ENCODE assay signal across 8 cellular contexts in the genomic region with DNA sequence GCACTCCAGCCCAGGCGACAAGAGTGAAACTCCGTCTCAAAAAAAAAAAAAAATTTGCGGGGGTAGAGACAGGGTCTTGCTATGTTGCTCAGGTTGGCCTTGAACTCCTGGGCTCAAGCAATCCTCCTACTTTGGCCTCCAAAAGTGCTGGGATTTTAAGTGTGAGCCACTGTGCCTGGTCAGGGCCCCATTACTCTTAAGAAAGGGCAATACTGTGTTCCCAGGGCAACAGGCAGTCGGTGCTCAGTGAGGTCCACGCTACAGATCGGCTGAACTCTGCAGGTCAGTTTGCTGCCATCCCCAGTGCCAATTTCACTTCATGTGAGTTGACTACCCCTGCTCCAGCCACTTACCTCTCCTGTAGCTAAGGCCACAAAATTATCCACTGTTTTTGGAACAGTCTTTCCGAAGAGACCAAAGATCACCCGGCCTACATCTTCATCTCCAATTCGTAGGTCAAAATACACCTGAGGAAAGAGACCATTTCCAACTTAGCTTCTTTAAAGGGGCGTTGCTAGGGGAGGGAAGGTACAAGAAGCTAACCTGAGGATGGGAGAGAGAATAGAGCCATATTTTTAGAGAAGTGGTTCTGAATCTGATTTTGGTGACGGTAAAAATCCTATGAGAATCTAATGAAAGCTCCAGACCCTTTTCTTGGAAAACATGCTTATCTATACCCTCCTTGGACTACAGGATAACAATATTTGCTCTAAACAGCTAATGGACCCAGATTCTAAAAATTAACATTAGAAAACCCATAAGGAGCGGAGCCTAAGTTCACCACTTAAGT. TPM values are rescaled to one million over a fixed set of nuclear protein-coding genes. Genes with fewer than 3 reads are reported as not detected.
A peak's percentile ranks its signal among the peaks of the same experiment; 100 is the strongest.
DNase-seq lines count a peak whose midpoint lies in the region; ATAC-seq and TF ChIP-seq lines count a peak whose summit lies in the region.

No MANE protein-coding gene starts in this region.

- H3K27me3 ChIP-seq in ACC112 (ENCODE audit: insufficient read depth, low read length) (no peaks in the 10 kb centered on the region), HUES64 (ENCODE audit: insufficient read depth, low read length) (no peaks in the 10 kb centered on the region)

- H3K4me1 ChIP-seq in ACC112 (ENCODE audit: control insufficient read depth, insufficient read depth, low read length, unreplicated experiment) (peaks cover 19% of the 10 kb centered on the region), HUES64 (ENCODE audit: insufficient read depth, low read length) (peaks cover 19% of the 10 kb centered on the region), mucosa of descending colon (ENCODE audit: low read depth) (peaks cover 15% of the 10 kb centered on the region)

- H2AFZ ChIP-seq in ACC112 (ENCODE audit: low read length, unreplicated experiment): no peak overlapping the region

- H3K9ac ChIP-seq in HUES64 (ENCODE audit: low read depth, low read length): peak overlapping the region; percentile 94

- H3K9me3 ChIP-seq in HUES64 (ENCODE audit: insufficient read depth, low read depth, low read length): no peaks in the 10 kb centered on the region
- no peaks in the 10 kb centered on the region for H3K9me3 ChIP-seq in mucosa of descending colon

- H3K4me3 ChIP-seq in ACC112 (ENCODE audit: low read depth, low read length): peak overlapping the region; percentile 97
- H3K4me3 ChIP-seq in HUES64 (ENCODE audit: low read length): peak overlapping the region; percentile 95
- peak overlapping the region; percentile 89 to 95 for H3K4me3 ChIP-seq in cardiac fibroblast (replicated peaks in 1 of 2; ENCODE audit: low read depth in 2 of 2, low read length in 2 of 2)
- peak overlapping the region; percentile 80 for H3K4me3 ChIP-seq in mucosa of descending colon

- H3K36me3 ChIP-seq in ACC112 (ENCODE audit: insufficient read depth, low read length): peaks cover 28% of the 10 kb centered on the region
- H3K36me3 ChIP-seq in HUES64 (ENCODE audit: insufficient read depth, low read length): peaks cover 46% of the 10 kb centered on the region
- H3K36me3 ChIP-seq in mucosa of descending colon (ENCODE audit: low read depth): peaks cover 6% of the 10 kb centered on the region

- H3K27ac ChIP-seq in ACC112 (ENCODE audit: low read depth, low read length) (peak overlapping the region; percentile 62), HUES64 (ENCODE audit: low read depth, low read length) (peak overlapping the region; percentile 87)

- ATAC-seq in mucosa of descending colon (no peak), GM18907 (IDR thresholded peaks at IDR 0.05; ENCODE audit: unreplicated experiment) (no peak)

- H3K79me2 ChIP-seq in ACC112 (ENCODE audit: control insufficient read depth, insufficient read depth, low read length, unreplicated experiment): peaks cover 29% of the 10 kb centered on the region

- no peak for DNase-seq in cardiac fibroblast (ENCODE audit: low read depth in 2 of 2)
- no peak for DNase-seq in mucosa of descending colon
- no peak for DNase-seq in NCI-H748 treated with DMSO at 0.1 percent for 48 hours (lab: John Stamatoyannopoulos, UW)
- DNase-seq in stimulated activated CD4-positive, alpha-beta T cell treated with anti-CD3 and anti-CD28 coated beads, Interleukin-4, amount 100 ng/mL, for 1 hour: no peak
- no peak for DNase-seq in HCEC 1CT

- TF ChIP-seq CTCF in cardiac fibroblast (IDR thresholded peaks at IDR 0.05; ENCODE audit: low read depth, low read length) (no peak), mucosa of descending colon (IDR thresholded peaks at IDR 0.05) (no peak)

- intact Hi-C loops in mucosa of descending colon (cut with DNase I, micrococcal nuclease): no loop called here

- WGBS in HUES64: 78% methylated on average over 12 of the region's 12 CpGs

RNA-seq across cellular contexts. Expression of a gene that starts 0.9 kb away (rescaled TPM):
- 404 TPM for polyA plus RNA-seq in HUES64 (2013, experiment 1 of 2)
- 367 TPM for polyA plus RNA-seq in HUES64 (2013, experiment 2 of 2)
- total RNA-seq in mucosa of descending colon: 100 to 1,000 TPM; 207 to 396 (median 239) TPM

RNA-seq across cellular contexts. Expression of a gene that starts 10.4 kb away (rescaled TPM):
- 1.2 TPM for polyA plus RNA-seq in HUES64 (2013, experiment 1 of 2)
- 2.2 TPM for polyA plus RNA-seq in HUES64 (2013, experiment 2 of 2)
- under 1 TPM; 0.29 to 0.35 (median 0.29) TPM for total RNA-seq in mucosa of descending colon
